In the genomic region with DNA sequence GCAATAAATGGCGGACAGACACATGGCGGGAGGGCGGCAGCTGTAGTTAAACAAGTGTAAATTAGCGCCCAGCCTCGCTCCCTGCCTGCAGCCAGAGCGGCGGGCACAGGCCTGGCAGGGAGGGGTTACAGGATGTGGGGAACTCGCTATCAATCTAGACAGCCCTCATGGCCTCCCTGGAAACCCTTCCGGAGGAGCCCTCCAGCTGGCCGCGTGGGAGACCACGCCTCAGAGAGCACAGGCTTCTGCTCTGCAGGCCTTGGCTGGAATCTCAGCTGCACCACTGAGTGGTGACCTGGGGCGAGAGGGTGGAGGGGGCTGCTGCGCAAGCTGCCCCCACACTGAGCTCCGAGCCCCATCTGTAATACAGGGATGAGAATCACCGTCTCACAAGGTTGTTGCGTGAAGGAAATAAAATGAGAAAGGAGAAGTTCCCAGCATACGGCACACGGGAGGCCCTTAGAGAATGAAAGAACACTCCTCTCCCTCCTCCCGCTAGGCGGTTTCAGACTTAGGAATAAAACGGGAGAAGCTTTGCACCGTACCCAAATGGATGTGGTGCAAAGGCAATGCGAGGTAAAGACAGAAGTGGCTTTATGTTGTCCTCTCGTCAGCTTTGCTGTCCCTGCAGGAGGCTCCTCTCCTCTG, we compare ENCODE assay signal across 1 cellular context.
A peak's percentile ranks its signal among the peaks of the same experiment; 100 is the strongest.
TF ChIP-seq lines count a peak whose summit lies in the region.

No MANE protein-coding gene starts in this region.

TF ChIP-seq in K562, 482 proteins besides CTCF, POLR2A, EP300 and RAD21 (continued from another document):
- TF ChIP-seq ZNF263 (CRISPR knock-in tag; IDR thresholded peaks at IDR 0.05; ENCODE audit: borderline replicate concordance) (peak; percentile 77), NFIC (IDR thresholded peaks at IDR 0.05) (0 out of 2 replicates have a peak, but pooled peaks have one; percentile 10), ARID1B (IDR thresholded peaks at IDR 0.05) (peak; percentile 52), ZFX (CRISPR knock-in tag; IDR thresholded peaks at IDR 0.05) (no peak), NR4A1 (CRISPR knock-in tag; IDR thresholded peaks at IDR 0.05) (no peak), NR4A1 (tag; IDR thresholded peaks at IDR 0.05) (no peak), NR2C1 (IDR thresholded peaks at IDR 0.05) (peak; percentile 71), NR2C1 (tag; IDR thresholded peaks at IDR 0.05) (peak; percentile 53), NCOR1 (IDR thresholded peaks at IDR 0.05) (peak; percentile 41; the same call in 1 of the 2 replicates), TEAD4 (IDR thresholded peaks at IDR 0.05; ENCODE audit: low read length) (peak; percentile 55), TEAD4 (CRISPR knock-in tag; IDR thresholded peaks at IDR 0.05; ENCODE audit: borderline replicate concordance) (no peak), SIN3B (IDR thresholded peaks at IDR 0.05; ENCODE audit: low read depth) (no peak), SMC3 (conservative IDR thresholded peaks at IDR 0.05; ENCODE audit: insufficient read depth, low read depth, low read length) (no peak), RNF2 (IDR thresholded peaks at IDR 0.05) (peak; percentile 68; the same call in 1 of the 2 replicates), ZNF143 (CRISPR knock-in tag; IDR thresholded peaks at IDR 0.05) (no peak), MAZ (CRISPR knock-in tag; conservative IDR thresholded peaks at IDR 0.05 in 1 of 2, IDR thresholded peaks at IDR 0.05 in 1 of 2) (0 out of 4 replicates have a peak, but pooled peaks of 1 of the 2 experiments have one; percentile 14)
- TF ChIP-seq, protein P1, sequence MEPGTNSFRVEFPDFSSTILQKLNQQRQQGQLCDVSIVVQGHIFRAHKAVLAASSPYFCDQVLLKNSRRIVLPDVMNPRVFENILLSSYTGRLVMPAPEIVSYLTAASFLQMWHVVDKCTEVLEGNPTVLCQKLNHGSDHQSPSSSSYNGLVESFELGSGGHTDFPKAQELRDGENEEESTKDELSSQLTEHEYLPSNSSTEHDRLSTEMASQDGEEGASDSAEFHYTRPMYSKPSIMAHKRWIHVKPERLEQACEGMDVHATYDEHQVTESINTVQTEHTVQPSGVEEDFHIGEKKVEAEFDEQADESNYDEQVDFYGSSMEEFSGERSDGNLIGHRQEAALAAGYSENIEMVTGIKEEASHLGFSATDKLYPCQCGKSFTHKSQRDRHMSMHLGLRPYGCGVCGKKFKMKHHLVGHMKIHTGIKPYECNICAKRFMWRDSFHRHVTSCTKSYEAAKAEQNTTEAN (CRISPR knock-in tag; IDR thresholded peaks at IDR 0.05): no peak
- TF ChIP-seq, protein P2, sequence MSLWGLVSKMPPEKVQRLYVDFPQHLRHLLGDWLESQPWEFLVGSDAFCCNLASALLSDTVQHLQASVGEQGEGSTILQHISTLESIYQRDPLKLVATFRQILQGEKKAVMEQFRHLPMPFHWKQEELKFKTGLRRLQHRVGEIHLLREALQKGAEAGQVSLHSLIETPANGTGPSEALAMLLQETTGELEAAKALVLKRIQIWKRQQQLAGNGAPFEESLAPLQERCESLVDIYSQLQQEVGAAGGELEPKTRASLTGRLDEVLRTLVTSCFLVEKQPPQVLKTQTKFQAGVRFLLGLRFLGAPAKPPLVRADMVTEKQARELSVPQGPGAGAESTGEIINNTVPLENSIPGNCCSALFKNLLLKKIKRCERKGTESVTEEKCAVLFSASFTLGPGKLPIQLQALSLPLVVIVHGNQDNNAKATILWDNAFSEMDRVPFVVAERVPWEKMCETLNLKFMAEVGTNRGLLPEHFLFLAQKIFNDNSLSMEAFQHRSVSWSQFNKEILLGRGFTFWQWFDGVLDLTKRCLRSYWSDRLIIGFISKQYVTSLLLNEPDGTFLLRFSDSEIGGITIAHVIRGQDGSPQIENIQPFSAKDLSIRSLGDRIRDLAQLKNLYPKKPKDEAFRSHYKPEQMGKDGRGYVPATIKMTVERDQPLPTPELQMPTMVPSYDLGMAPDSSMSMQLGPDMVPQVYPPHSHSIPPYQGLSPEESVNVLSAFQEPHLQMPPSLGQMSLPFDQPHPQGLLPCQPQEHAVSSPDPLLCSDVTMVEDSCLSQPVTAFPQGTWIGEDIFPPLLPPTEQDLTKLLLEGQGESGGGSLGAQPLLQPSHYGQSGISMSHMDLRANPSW (CRISPR knock-in tag; IDR thresholded peaks at IDR 0.05): no peak
- TF ChIP-seq, protein P3, sequence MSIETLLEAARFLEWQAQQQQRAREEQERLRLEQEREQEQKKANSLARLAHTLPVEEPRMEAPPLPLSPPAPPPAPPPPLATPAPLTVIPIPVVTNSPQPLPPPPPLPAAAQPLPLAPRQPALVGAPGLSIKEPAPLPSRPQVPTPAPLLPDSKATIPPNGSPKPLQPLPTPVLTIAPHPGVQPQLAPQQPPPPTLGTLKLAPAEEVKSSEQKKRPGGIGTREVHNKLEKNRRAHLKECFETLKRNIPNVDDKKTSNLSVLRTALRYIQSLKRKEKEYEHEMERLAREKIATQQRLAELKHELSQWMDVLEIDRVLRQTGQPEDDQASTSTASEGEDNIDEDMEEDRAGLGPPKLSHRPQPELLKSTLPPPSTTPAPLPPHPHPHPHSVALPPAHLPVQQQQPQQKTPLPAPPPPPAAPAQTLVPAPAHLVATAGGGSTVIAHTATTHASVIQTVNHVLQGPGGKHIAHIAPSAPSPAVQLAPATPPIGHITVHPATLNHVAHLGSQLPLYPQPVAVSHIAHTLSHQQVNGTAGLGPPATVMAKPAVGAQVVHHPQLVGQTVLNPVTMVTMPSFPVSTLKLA (conservative IDR thresholded peaks at IDR 0.05): 0 out of 4 replicates have a peak, but pooled peaks of 1 of the 2 experiments have one; percentile 27
- TF ChIP-seq, protein P4, sequence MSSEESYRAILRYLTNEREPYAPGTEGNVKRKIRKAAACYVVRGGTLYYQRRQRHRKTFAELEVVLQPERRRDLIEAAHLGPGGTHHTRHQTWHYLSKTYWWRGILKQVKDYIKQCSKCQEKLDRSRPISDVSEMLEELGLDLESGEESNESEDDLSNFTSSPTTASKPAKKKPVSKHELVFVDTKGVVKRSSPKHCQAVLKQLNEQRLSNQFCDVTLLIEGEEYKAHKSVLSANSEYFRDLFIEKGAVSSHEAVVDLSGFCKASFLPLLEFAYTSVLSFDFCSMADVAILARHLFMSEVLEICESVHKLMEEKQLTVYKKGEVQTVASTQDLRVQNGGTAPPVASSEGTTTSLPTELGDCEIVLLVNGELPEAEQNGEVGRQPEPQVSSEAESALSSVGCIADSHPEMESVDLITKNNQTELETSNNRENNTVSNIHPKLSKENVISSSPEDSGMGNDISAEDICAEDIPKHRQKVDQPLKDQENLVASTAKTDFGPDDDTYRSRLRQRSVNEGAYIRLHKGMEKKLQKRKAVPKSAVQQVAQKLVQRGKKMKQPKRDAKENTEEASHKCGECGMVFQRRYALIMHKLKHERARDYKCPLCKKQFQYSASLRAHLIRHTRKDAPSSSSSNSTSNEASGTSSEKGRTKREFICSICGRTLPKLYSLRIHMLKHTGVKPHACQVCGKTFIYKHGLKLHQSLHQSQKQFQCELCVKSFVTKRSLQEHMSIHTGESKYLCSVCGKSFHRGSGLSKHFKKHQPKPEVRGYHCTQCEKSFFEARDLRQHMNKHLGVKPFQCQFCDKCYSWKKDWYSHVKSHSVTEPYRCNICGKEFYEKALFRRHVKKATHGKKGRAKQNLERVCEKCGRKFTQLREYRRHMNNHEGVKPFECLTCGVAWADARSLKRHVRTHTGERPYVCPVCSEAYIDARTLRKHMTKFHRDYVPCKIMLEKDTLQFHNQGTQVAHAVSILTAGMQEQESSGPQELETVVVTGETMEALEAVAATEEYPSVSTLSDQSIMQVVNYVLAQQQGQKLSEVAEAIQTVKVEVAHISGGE (CRISPR knock-in tag; IDR thresholded peaks at IDR 0.05): peak in 2 of 3 experiments; percentile 49 to 79; a peak in 3 of 6 replicates
